Comparison of ENCODE assay signal across 22 cellular contexts in the genomic region with DNA sequence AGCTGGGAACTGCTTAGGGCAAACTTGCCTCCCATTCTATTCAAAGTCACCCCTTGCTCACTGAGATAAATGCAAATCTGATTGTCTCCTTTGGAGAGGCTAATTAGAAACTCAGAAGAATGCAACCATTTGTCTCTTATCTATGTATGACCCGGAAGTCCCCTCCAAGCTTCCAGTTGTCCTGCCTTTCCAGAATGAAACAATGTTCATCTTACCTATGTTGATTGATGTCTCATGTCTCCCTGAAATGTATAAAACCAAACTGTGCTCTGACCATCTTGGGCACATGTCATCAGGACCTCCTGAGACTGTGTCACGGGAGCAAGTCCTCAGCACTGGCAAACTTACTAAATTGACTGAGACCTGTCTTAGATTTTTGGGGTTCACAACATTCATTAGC. TPM values are rescaled to one million over a fixed set of nuclear protein-coding genes. Genes with fewer than 3 reads are reported as not detected.
DNase-seq lines count a peak whose midpoint lies in the region; ATAC-seq, FAIRE-seq and TF ChIP-seq lines count a peak whose summit lies in the region.
"Had no signal": no experiment of that assay in that cellular context is flagged by ENCODE, and none has a peak within 500 bp of the region (broad histone marks: within the 10 kb centered on the region; RNA-seq: fewer than 3 reads in every experiment).

No MANE protein-coding gene starts in this region.

- no peak overlapping the region for H2BK15ac ChIP-seq in H1 (ENCODE audit: low read length)

- H2BK120ac ChIP-seq in H1 (replicated peaks; ENCODE audit: low read depth, low read length): no peak overlapping the region

- H3K23me2 ChIP-seq in H1 (ENCODE audit: low read depth, low read length): no peaks in the 10 kb centered on the region; the same call in 1 of the 2 replicates

- H3K27me3 ChIP-seq in HUES48 (ENCODE audit: control insufficient read depth, insufficient read depth, low read length) (no peaks in the 10 kb centered on the region), H1 (replicated peaks in 1 of 4; ENCODE audit: control insufficient read depth in 3 of 4, extremely low read depth in 1 of 4, insufficient read depth in 3 of 4, low read length in 3 of 4) (peaks cover 0 to 1% (median 0%) of the 10 kb centered on the region in 4 experiments; a peak in 1 of 7 replicates), iPS-20b (ENCODE audit: insufficient read depth, low read length) (no peaks in the 10 kb centered on the region), GM23248 (replicated peaks; ENCODE audit: insufficient read depth) (peaks cover 16% of the 10 kb centered on the region)
- H3K27me3 ChIP-seq: BLaER1 treated with 17β-estradiol and CSF1 and Interleukin-3, amounts not matched to agents 10 nM and 100 nM had no signal

- no peak for TF ChIP-seq CTCF in H1 (IDR thresholded peaks at IDR 0.05; ENCODE audit: control extremely low read depth in 1 of 3, insufficient read depth in 1 of 3, low read depth in 1 of 3, low read length in 3 of 3)

- no peak overlapping the region for H4K8ac ChIP-seq in H1 (ENCODE audit: extremely low read depth, insufficient read depth, low read length)

- H3K4me1 ChIP-seq in HUES48 (ENCODE audit: control insufficient read depth, insufficient read depth, low read length): peaks cover 56% of the 10 kb centered on the region
- H3K4me1 ChIP-seq in H1 (replicated peaks in 1 of 4; ENCODE audit: control insufficient read depth in 3 of 4, insufficient read depth in 4 of 4, low read length in 3 of 4): peaks cover 4 to 18% (median 12%) of the 10 kb centered on the region in 4 experiments
- peaks cover 22% of the 10 kb centered on the region; the same call in 1 of the 2 replicates for H3K4me1 ChIP-seq in iPS-20b (ENCODE audit: insufficient read depth, low read length)
- H3K4me1 ChIP-seq in GM23248 (ENCODE audit: insufficient read depth): no peaks in the 10 kb centered on the region
- H3K4me1 ChIP-seq: BLaER1 treated with 17β-estradiol and CSF1 and Interleukin-3, amounts not matched to agents 10 nM and 100 nM had no signal

- no peaks in the 10 kb centered on the region for H3F3A ChIP-seq in GM23248 (ENCODE audit: insufficient read depth)

- H3K14ac ChIP-seq in H1 (ENCODE audit: insufficient read length): no peak overlapping the region

- H3K56ac ChIP-seq in H1 (replicated peaks; ENCODE audit: insufficient read length, low read depth, low read length): no peak overlapping the region

- H3K4me2 ChIP-seq in H1 (ENCODE audit: insufficient read depth in 1 of 2, low read depth in 2 of 2, low read length in 2 of 2) (peak overlapping the region in 1 of 2 experiments; percentile 20; a peak in 3 of 4 replicates), GM23248 (ENCODE audit: unreplicated experiment) (no peak overlapping the region)
- H3K4me2 ChIP-seq: BLaER1 treated with 17β-estradiol and CSF1 and Interleukin-3, amounts not matched to agents 10 nM and 100 nM had no signal

- in situ Hi-C loops in GM23248 (cut with MboI): no loop called here

- H2AFZ ChIP-seq in H1 (ENCODE audit: low read length) (no peak overlapping the region), GM23248 (no peak overlapping the region)

- no peak overlapping the region for H2BK12ac ChIP-seq in H1 (ENCODE audit: low read depth, low read length)

- CTCF ChIA-PET in H1 (lab: Charles Lee; ENCODE audit: partially characterized antibody): interaction anchor here (3.2 kb wide), 1 partner anchor 34 kb away, joined by 12 read pairs; no protein-coding TSS in a partner anchor

- 33% methylated on average over 2 of the region's 2 CpGs; no CpG with 5 or more reads in 1 of the 2 experiments for WGBS in H1 (ENCODE audit: extremely low coverage in 1 of 2, insufficient coverage in 1 of 2, insufficient read length in 1 of 2, insufficient replicate concordance in 2 of 2, low coverage in 1 of 2, low lambda C conversion rate in 2 of 2, missing lambda C conversion rate in 1 of 2), 2 experiments
- 29 to 31% methylated on average over 2 of the region's 2 CpGs for WGBS in GM23248 (ENCODE audit: low coverage in 1 of 2, low lambda C conversion rate in 2 of 2, missing lambda C conversion rate in 2 of 2), 2 experiments

- H2AK5ac ChIP-seq in H1 (ENCODE audit: low read depth, low read length): no peak overlapping the region

- H3K9me2 ChIP-seq in GM23248 (ENCODE audit: insufficient read depth): no peaks in the 10 kb centered on the region

- DNase-seq in H1 (ENCODE audit: low read depth in 1 of 2, low spot score in 2 of 2) (no peak), GM23248 (no peak), NCI-H82 treated with DMSO at 0.1 percent for 48 hours (lab: John Stamatoyannopoulos, UW; ENCODE audit: unreplicated experiment) (no peak)
- DNase-seq: CD4-positive, CD25-positive, alpha-beta regulatory T cell; CD8-positive, alpha-beta memory T cell; COR-L47; DMS 273 treated with DMSO at 0.1 percent for 48 hours; DMS53; DND-41; EL; IMR-90 had no signal

- H3K18ac ChIP-seq in H1 (ENCODE audit: extremely low read depth, low read length): no peak overlapping the region; the same call in 1 of the 2 replicates

- H3K23ac ChIP-seq in H1 (ENCODE audit: insufficient read length): no peak overlapping the region

- H3K4ac ChIP-seq in H1 (replicated peaks; ENCODE audit: insufficient read length, low read depth, low read length): no peak overlapping the region

- H2BK20ac ChIP-seq in H1 (ENCODE audit: low read length): no peak overlapping the region

- H4K5ac ChIP-seq in H1 (ENCODE audit: insufficient read length, low read depth, low read length): peak overlapping the region; percentile 60

- H3K9ac ChIP-seq in HUES48 (ENCODE audit: low read depth, low read length): no peak overlapping the region
- H3K9ac ChIP-seq in H1 (replicated peaks in 1 of 4; ENCODE audit: extremely low read depth in 1 of 4, low read depth in 3 of 4, low read length in 3 of 4): no peak overlapping the region
- H3K9ac ChIP-seq in iPS-20b (ENCODE audit: low read depth, low read length): peak overlapping the region; percentile 1; the same call in 1 of the 2 replicates
- no peak overlapping the region for H3K9ac ChIP-seq in GM23248
- H3K9ac ChIP-seq: BLaER1 treated with 17β-estradiol and CSF1 and Interleukin-3, amounts not matched to agents 10 nM and 100 nM had no signal

- peak overlapping the region; percentile 71; the same call in 1 of the 2 replicates for H2BK5ac ChIP-seq in H1 (ENCODE audit: low read depth, low read length)

- H4K91ac ChIP-seq in H1 (replicated peaks; ENCODE audit: insufficient read length, low read length): peak overlapping the region; percentile 92

- peak; percentile 84 for FAIRE-seq in H1 (lab: Jason Lieb, UNC)
- FAIRE-seq: GM12878, H54, K562 had no signal

- H3K79me2 ChIP-seq in H1 (ENCODE audit: control insufficient read depth in 1 of 2, insufficient read depth in 2 of 2, low read length in 2 of 2) (no peaks in the 10 kb centered on the region; a peak in 1 of 4 replicates), GM23248 (ENCODE audit: insufficient read depth) (no peaks in the 10 kb centered on the region)

- TF ChIP-seq POLR2A in H1 (IDR thresholded peaks at IDR 0.05; ENCODE audit: control extremely low read depth in 1 of 2, low read depth in 2 of 2, low read length in 2 of 2): peak; percentile 16 to 57; a peak in 1 of 3 replicates

- H3K36me3 ChIP-seq in HUES48 (ENCODE audit: control insufficient read depth, insufficient read depth, low read length): peaks cover 5% of the 10 kb centered on the region; the same call in 1 of the 2 replicates
- H3K36me3 ChIP-seq in H1 (ENCODE audit: control insufficient read depth in 2 of 4, insufficient read depth in 4 of 4, low read length in 3 of 4): peaks cover 0 to 6% (median 0%) of the 10 kb centered on the region in 4 experiments; a peak in 1 of 8 replicates
- peaks cover 4% of the 10 kb centered on the region; the same call in 1 of the 2 replicates for H3K36me3 ChIP-seq in iPS-20b (ENCODE audit: insufficient read depth, low read depth, low read length)
- H3K36me3 ChIP-seq in GM23248 (ENCODE audit: low read depth): no peaks in the 10 kb centered on the region
- H3K36me3 ChIP-seq: BLaER1 treated with 17β-estradiol and CSF1 and Interleukin-3, amounts not matched to agents 10 nM and 100 nM had no signal

- H4K20me1 ChIP-seq in H1 (replicated peaks in 1 of 2; ENCODE audit: control insufficient read depth in 1 of 2, insufficient read depth in 2 of 2, low read length in 2 of 2) (no peaks in the 10 kb centered on the region), GM23248 (ENCODE audit: insufficient read depth) (no peaks in the 10 kb centered on the region)
- H4K20me1 ChIP-seq: BLaER1 treated with 17β-estradiol and CSF1 and Interleukin-3, amounts not matched to agents 10 nM and 100 nM had no signal

- no peak overlapping the region for H3K4me3 ChIP-seq in HUES48 (ENCODE audit: low read depth, low read length)
- peak overlapping the region in 1 of 4 experiments; percentile 65; a peak in 1 of 8 replicates for H3K4me3 ChIP-seq in H1 (ENCODE audit: extremely low read depth in 1 of 4, insufficient read depth in 2 of 4, low read depth in 3 of 4, low read length in 4 of 4)
- H3K4me3 ChIP-seq in iPS-20b (ENCODE audit: low read length): peak overlapping the region; percentile 20; the same call in 1 of the 2 replicates
- no peak overlapping the region for H3K4me3 ChIP-seq in GM23248
- H3K4me3 ChIP-seq: BLaER1 treated with 17β-estradiol and CSF1 and Interleukin-3, amounts not matched to agents 10 nM and 100 nM; GM12878; K562 had no signal

- no peaks in the 10 kb centered on the region for H3K9me3 ChIP-seq in HUES48 (ENCODE audit: control insufficient read depth, insufficient read depth, low read length)
- no peaks in the 10 kb centered on the region for H3K9me3 ChIP-seq in H1 (ENCODE audit: insufficient read depth in 2 of 2, low read depth in 1 of 2, low read length in 1 of 2)
- no peaks in the 10 kb centered on the region for H3K9me3 ChIP-seq in iPS-20b (ENCODE audit: insufficient read depth, low read depth, low read length)
- no peaks in the 10 kb centered on the region for H3K9me3 ChIP-seq in GM23248 (ENCODE audit: low read depth)
- H3K9me3 ChIP-seq: BLaER1 treated with 17β-estradiol and CSF1 and Interleukin-3, amounts not matched to agents 10 nM and 100 nM had no signal

- TF ChIP-seq RAD21 in H1 (IDR thresholded peaks at IDR 0.05 in 1 of 2, conservative IDR thresholded peaks at IDR 0.05 in 1 of 2; ENCODE audit: low read depth in 2 of 2, low read length in 2 of 2): no peak

- TF ChIP-seq EP300 in H1 (IDR thresholded peaks at IDR 0.05; ENCODE audit: borderline replicate concordance in 1 of 2, low read depth in 2 of 2, low read length in 2 of 2): no peak

- H3K27ac ChIP-seq in HUES48 (ENCODE audit: low read depth, low read length) (peak overlapping the region; percentile 100), H1 (ENCODE audit: low read depth, low read length) (peak overlapping the region; percentile 45; the same call in 1 of the 2 replicates), iPS-20b (ENCODE audit: low read length) (peak overlapping the region; percentile 50), GM23248 (no peak overlapping the region)
- H3K27ac ChIP-seq: BLaER1 treated with 17β-estradiol and CSF1 and Interleukin-3, amounts not matched to agents 10 nM and 100 nM had no signal

- H3K79me1 ChIP-seq in H1 (ENCODE audit: low read depth, low read length): no peaks in the 10 kb centered on the region

- ATAC-seq in HG02610 (IDR thresholded peaks at IDR 0.05; ENCODE audit: unreplicated experiment): no peak
- ATAC-seq: GM12878, HCT116, K562 had no signal

- POLR2A ChIA-PET in H1 (lab: Charles Lee; ENCODE audit: partially characterized antibody): interaction anchor here (0.7 to 8.2 kb wide), 11 partner anchors 10 to 496 kb away, joined by 3 to 68 read pairs (median 6); partner anchors contain the start of gene YTHDC1

RNA-seq across cellular contexts. Expression of gene TMPRSS11E, which starts 37.1 kb away (rescaled TPM):
- 0.71 and 0.96 TPM in 2 replicates for total RNA-seq in H1 (2021; fragmentation: NEBNext Ultra II Directional; extraction: Animal tissue kit (Norgen Biotek cat#: 25700))
- 0.25 and 0.38 TPM in 2 replicates for polyA plus RNA-seq in H1 (2011; rRNA removed)
- polyA plus RNA-seq in H1 (2011; cell fraction: cytosol; rRNA removed): 0.54 TPM
- 0.29 TPM for polyA plus RNA-seq in H1 (2011; cell fraction: nucleus; rRNA removed)
- 0.28 to 0.79 TPM (median 0.46 TPM) in 4 replicates for polyA plus RNA-seq in H1 (2012, experiment 1 of 2)
- not detected for polyA plus RNA-seq in H1 (2012, experiment 2 of 2)
- 1.8 TPM for polyA plus RNA-seq in H1 (2013, experiment 1 of 2)
- polyA plus RNA-seq in H1 (2013, experiment 2 of 2): 1.7 TPM
- 0.85 and 1.2 TPM in 2 replicates for polyA minus RNA-seq in H1 (2011; rRNA and poly(A)+ RNA removed)
- polyA minus RNA-seq in H1 (2011; cell fraction: cytosol; rRNA and poly(A)+ RNA removed): 1.2 TPM
- polyA minus RNA-seq in H1 (2011; cell fraction: nucleus; rRNA and poly(A)+ RNA removed): 1.2 TPM
- total RNA-seq in GM23248 (2014; rRNA removed; shearing (Covaris generic)): not detected in 2 replicates
- not detected in 2 replicates for polyA plus RNA-seq in GM23248 (2016; fragmentation: Nextera tagmentation; extraction: Ambion mirVana)
- total RNA-seq: A172; B cell; CD4-positive, CD25-positive, alpha-beta regulatory T cell; G401; GM12878; IMR-90; K562 had no signal
- polyA plus RNA-seq: CD8-positive, alpha-beta memory T cell; GM12878; IMR-90; K562 had no signal
